In the genomic region with DNA sequence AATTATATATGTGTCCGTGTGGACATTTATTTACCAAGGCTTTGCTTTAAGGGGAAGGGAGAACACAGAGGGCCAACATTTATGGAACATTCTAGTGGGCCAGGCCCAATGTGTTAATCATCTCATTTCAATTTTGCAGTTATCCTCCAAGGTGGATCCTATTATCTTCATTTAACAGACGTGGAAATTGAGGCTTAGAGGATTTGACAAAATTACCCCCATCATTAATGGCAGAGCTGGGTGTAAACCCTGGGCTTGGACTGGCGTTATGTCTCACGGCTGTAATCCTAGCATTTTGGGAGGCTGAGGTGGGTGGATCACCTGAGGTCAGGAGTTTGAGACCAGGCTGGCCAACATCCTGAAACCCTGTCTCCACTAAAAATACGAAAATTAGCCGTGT, we compare ENCODE assay signal across 19 cellular contexts. TPM values are rescaled to one million over a fixed set of nuclear protein-coding genes. Genes with fewer than 3 reads are reported as not detected.
A peak's percentile ranks its signal among the peaks of the same experiment; 100 is the strongest.
DNase-seq lines count a peak whose midpoint lies in the region; ATAC-seq and TF ChIP-seq lines count a peak whose summit lies in the region.
"Had no signal": no experiment of that assay in that cellular context is flagged by ENCODE, and none has a peak within 500 bp of the region (broad histone marks: within the 10 kb centered on the region; RNA-seq: fewer than 3 reads in every experiment).

No MANE protein-coding gene starts in this region.

- no peaks in the 10 kb centered on the region for H3K36me3 ChIP-seq in MG63
- no peaks in the 10 kb centered on the region for H3K36me3 ChIP-seq in mucosa of descending colon (ENCODE audit: low read depth)

- peaks cover 18% of the 10 kb centered on the region for H3K36me3 Mint-ChIP-seq in stimulated activated naive CD8-positive, alpha-beta T cell treated with anti-CD3 and anti-CD28 coated beads, Interleukin-15, Interleukin-2, amounts not matched to agents 100 ng/mL and 50 ng/mL, for 24 hours (ENCODE audit: low read depth)
- peaks cover 17% of the 10 kb centered on the region for H3K36me3 Mint-ChIP-seq in effector memory CD8-positive, alpha-beta T cell (ENCODE audit: insufficient read depth)
- peaks cover 10% of the 10 kb centered on the region for H3K36me3 Mint-ChIP-seq in stimulated activated effector memory CD8-positive, alpha-beta T cell treated with anti-CD3 and anti-CD28 coated beads, Interleukin-12 subunit alpha, Interleukin-12 subunit beta, amount 100 ng/mL, for 72 hours

- peak overlapping the region; percentile 40 for H3K27ac Mint-ChIP-seq in stimulated activated naive CD8-positive, alpha-beta T cell treated with anti-CD3 and anti-CD28 coated beads, Interleukin-15, Interleukin-2, amounts not matched to agents 100 ng/mL and 50 ng/mL, for 24 hours
- no peak overlapping the region for H3K27ac Mint-ChIP-seq in stimulated activated naive CD8-positive, alpha-beta T cell treated with anti-CD3 and anti-CD28 coated beads, Interleukin-15, amount 100 ng/mL, for 72 hours
- H3K27ac Mint-ChIP-seq in effector memory CD8-positive, alpha-beta T cell: peak overlapping the region; percentile 93 to 98
- H3K27ac Mint-ChIP-seq in stimulated activated effector memory CD8-positive, alpha-beta T cell treated with anti-CD3 and anti-CD28 coated beads, Interleukin-12 subunit alpha, Interleukin-12 subunit beta, amount 100 ng/mL, for 72 hours: peak overlapping the region; percentile 78

- TF ChIP-seq CTCF in mucosa of descending colon (IDR thresholded peaks at IDR 0.05): no peak

- H3K27me3 Mint-ChIP-seq in stimulated activated naive CD8-positive, alpha-beta T cell treated with anti-CD3 and anti-CD28 coated beads, Interleukin-15, Interleukin-2, amounts not matched to agents 100 ng/mL and 50 ng/mL, for 24 hours: no peaks in the 10 kb centered on the region
- H3K27me3 Mint-ChIP-seq in stimulated activated naive CD8-positive, alpha-beta T cell treated with anti-CD3 and anti-CD28 coated beads, Interleukin-15, amount 100 ng/mL, for 72 hours: no peaks in the 10 kb centered on the region
- no peaks in the 10 kb centered on the region for H3K27me3 Mint-ChIP-seq in effector memory CD8-positive, alpha-beta T cell

- H3K4me1 ChIP-seq in mucosa of descending colon (ENCODE audit: low read depth): peaks cover 7% of the 10 kb centered on the region
- H3K4me1 ChIP-seq: A549 had no signal

- H3K4me3 ChIP-seq in MG63 (no peak overlapping the region), mucosa of descending colon (no peak overlapping the region)
- H3K4me3 ChIP-seq: A549, BLaER1 had no signal

- H3K9me3 ChIP-seq in MG63 (no peaks in the 10 kb centered on the region), mucosa of descending colon (no peaks in the 10 kb centered on the region)
- H3K9me3 ChIP-seq: A549, SK-N-SH had no signal

- intact Hi-C loops in mucosa of descending colon (cut with DNase I, micrococcal nuclease): no loop called here

- DNase-seq in stimulated activated naive CD8-positive, alpha-beta T cell treated with anti-CD3 and anti-CD28 coated beads, Interleukin-15, amount 100 ng/mL, for 72 hours: no peak
- DNase-seq in NCI-H82 treated with DMSO at 0.1 percent for 48 hours (lab: John Stamatoyannopoulos, UW; ENCODE audit: unreplicated experiment) (peak; percentile 60), MG63 (no peak), mucosa of descending colon (no peak)
- no peak for DNase-seq in effector memory CD8-positive, alpha-beta T cell
- no peak for DNase-seq in stimulated activated effector memory CD8-positive, alpha-beta T cell treated with anti-CD3 and anti-CD28 coated beads, Interleukin-12 subunit alpha, Interleukin-12 subunit beta, amount 100 ng/mL, for 72 hours (ENCODE audit: low spot score in 2 of 2)
- DNase-seq: GDM1; HCEC 1CT; NCI-H1105; NCI-H2081; NCI-H2171 treated with DMSO at 0.1 percent for 48 hours; NCI-H446; NK-92 treated with Interleukin-12 subunit alpha and Interleukin-12 subunit beta, amount 100 ng/mL, for 24 hours; SHP77 treated with DMSO at 0.1 percent for 48 hours; SK-N-SH had no signal

- H3K27me3 ChIP-seq in MG63: no peaks in the 10 kb centered on the region
- H3K27me3 ChIP-seq: BLaER1 had no signal

- H3K4me1 Mint-ChIP-seq in stimulated activated naive CD8-positive, alpha-beta T cell treated with anti-CD3 and anti-CD28 coated beads, Interleukin-15, Interleukin-2, amounts not matched to agents 100 ng/mL and 50 ng/mL, for 24 hours (ENCODE audit: low read depth): peaks cover 86% of the 10 kb centered on the region
- peaks cover 82% of the 10 kb centered on the region for H3K4me1 Mint-ChIP-seq in stimulated activated naive CD8-positive, alpha-beta T cell treated with anti-CD3 and anti-CD28 coated beads, Interleukin-15, amount 100 ng/mL, for 72 hours
- peaks cover 32 to 71% of the 10 kb centered on the region in 2 donors for H3K4me1 Mint-ChIP-seq in effector memory CD8-positive, alpha-beta T cell (ENCODE audit: low read depth in 2 of 2)
- H3K4me1 Mint-ChIP-seq in stimulated activated effector memory CD8-positive, alpha-beta T cell treated with anti-CD3 and anti-CD28 coated beads, Interleukin-12 subunit alpha, Interleukin-12 subunit beta, amount 100 ng/mL, for 72 hours: peaks cover 57% of the 10 kb centered on the region

- H3K9me3 Mint-ChIP-seq in stimulated activated naive CD8-positive, alpha-beta T cell treated with anti-CD3 and anti-CD28 coated beads, Interleukin-15, Interleukin-2, amounts not matched to agents 100 ng/mL and 50 ng/mL, for 24 hours: no peaks in the 10 kb centered on the region
- H3K9me3 Mint-ChIP-seq in stimulated activated naive CD8-positive, alpha-beta T cell treated with anti-CD3 and anti-CD28 coated beads, Interleukin-15, amount 100 ng/mL, for 72 hours: no peaks in the 10 kb centered on the region
- no peaks in the 10 kb centered on the region for H3K9me3 Mint-ChIP-seq in effector memory CD8-positive, alpha-beta T cell
- no peaks in the 10 kb centered on the region for H3K9me3 Mint-ChIP-seq in stimulated activated effector memory CD8-positive, alpha-beta T cell treated with anti-CD3 and anti-CD28 coated beads, Interleukin-12 subunit alpha, Interleukin-12 subunit beta, amount 100 ng/mL, for 72 hours

- no peak for ATAC-seq in stimulated activated naive CD8-positive, alpha-beta T cell treated with anti-CD3 and anti-CD28 coated beads, Interleukin-15, amount 100 ng/mL, for 72 hours
- ATAC-seq in effector memory CD8-positive, alpha-beta T cell (replicated peaks): no peak
- ATAC-seq in stimulated activated effector memory CD8-positive, alpha-beta T cell treated with anti-CD3 and anti-CD28 coated beads, Interleukin-12 subunit alpha, Interleukin-12 subunit beta, amount 100 ng/mL, for 72 hours: no peak
- ATAC-seq in HG03159 (IDR thresholded peaks at IDR 0.05; ENCODE audit: unreplicated experiment) (no peak), mucosa of descending colon (no peak)
- ATAC-seq: A549 had no signal

- no peak overlapping the region for H3K4me3 Mint-ChIP-seq in stimulated activated naive CD8-positive, alpha-beta T cell treated with anti-CD3 and anti-CD28 coated beads, Interleukin-15, Interleukin-2, amounts not matched to agents 100 ng/mL and 50 ng/mL, for 24 hours
- H3K4me3 Mint-ChIP-seq in stimulated activated naive CD8-positive, alpha-beta T cell treated with anti-CD3 and anti-CD28 coated beads, Interleukin-15, amount 100 ng/mL, for 72 hours: no peak overlapping the region
- peak overlapping the region in 1 of 2 donors; percentile 73 for H3K4me3 Mint-ChIP-seq in effector memory CD8-positive, alpha-beta T cell
- H3K4me3 Mint-ChIP-seq in stimulated activated effector memory CD8-positive, alpha-beta T cell treated with anti-CD3 and anti-CD28 coated beads, Interleukin-12 subunit alpha, Interleukin-12 subunit beta, amount 100 ng/mL, for 72 hours: no peak overlapping the region

RNA-seq across cellular contexts. Expression of gene PITPNC1, which starts 26.4 kb away (rescaled TPM):
- 0.49 and 0.99 TPM in 2 replicates for total RNA-seq in MG63 (2014; rRNA removed; shearing (Covaris generic); ENCODE audit: low replicate concordance)
- total RNA-seq in mucosa of descending colon: 10 to 100 TPM; 10.7 to 11.4 (median 10.9) TPM

RNA-seq across cellular contexts. Expression of gene PSMD12, which starts 37.1 kb away (rescaled TPM):
- 20.5 and 53.9 TPM in 2 replicates for total RNA-seq in MG63 (2014; rRNA removed; shearing (Covaris generic); ENCODE audit: low replicate concordance)
- 10 to 100 TPM; 33.5 to 59.8 (median 41.2) TPM for total RNA-seq in mucosa of descending colon

Comparison
In these comparisons a context has a peak if more than half of its experiments do, and no peak if none do; other contexts are left out.
1. H3K27ac Mint-ChIP-seq: peak in stimulated activated naive CD8-positive, alpha-beta T cell treated with anti-CD3 and anti-CD28 coated beads, Interleukin-15, Interleukin-2, amounts not matched to agents 100 ng/mL and 50 ng/mL, for 24 hours (single experiment), effector memory CD8-positive, alpha-beta T cell (2 of 2) and stimulated activated effector memory CD8-positive, alpha-beta T cell treated with anti-CD3 and anti-CD28 coated beads, Interleukin-12 subunit alpha, Interleukin-12 subunit beta, amount 100 ng/mL, for 72 hours (single experiment); none in stimulated activated naive CD8-positive, alpha-beta T cell treated with anti-CD3 and anti-CD28 coated beads, Interleukin-15, amount 100 ng/mL, for 72 hours (0 of 2).